Comparison of ENCODE assay signal across 9 cellular contexts in the genomic region with DNA sequence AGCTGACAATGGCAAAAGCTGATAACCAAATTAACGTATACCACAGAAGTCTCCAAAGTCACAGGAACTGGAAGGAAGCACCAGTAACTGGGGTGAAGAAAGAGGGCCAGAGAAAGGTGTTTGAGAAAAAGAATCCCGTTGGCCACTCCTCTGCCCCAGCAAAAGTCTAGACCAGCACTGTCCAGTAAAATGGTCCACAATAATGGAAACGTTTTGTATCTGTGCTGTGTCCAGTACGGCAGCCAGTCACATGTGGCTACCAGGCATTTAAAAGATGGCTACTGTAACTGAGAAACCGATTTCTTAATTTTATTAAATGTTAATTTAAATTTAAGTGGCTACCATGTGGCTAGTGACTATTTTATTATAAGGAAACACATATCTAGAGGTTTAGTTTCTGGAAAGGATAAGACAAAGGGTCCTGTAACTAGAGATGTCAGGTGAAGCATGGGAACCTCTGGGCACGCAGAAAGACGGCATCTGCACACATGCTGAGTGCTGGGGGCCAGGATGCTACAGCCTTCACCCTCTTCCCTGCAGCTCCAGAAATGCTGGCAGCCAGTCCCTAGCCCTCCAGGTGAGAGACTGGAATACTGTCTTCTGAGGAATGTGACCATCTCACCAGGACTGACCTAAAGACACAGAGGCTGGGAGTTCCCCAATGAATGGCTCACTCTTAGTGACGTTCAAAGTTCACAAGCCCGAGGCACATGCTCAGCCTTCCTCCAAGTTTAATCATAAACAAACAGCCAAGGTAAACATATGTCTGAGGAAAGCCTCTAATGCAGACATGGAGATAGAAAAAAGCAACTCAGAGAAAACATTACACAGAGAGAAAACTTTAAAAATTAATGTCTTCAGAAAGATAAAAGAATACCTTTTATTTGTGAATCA. TPM values are rescaled to one million over a fixed set of nuclear protein-coding genes. Genes with fewer than 3 reads are reported as not detected.
DNase-seq lines count a peak whose midpoint lies in the region; ATAC-seq and TF ChIP-seq lines count a peak whose summit lies in the region.
"Had no signal": no experiment of that assay in that cellular context is flagged by ENCODE, and none has a peak within 500 bp of the region (broad histone marks: within the 10 kb centered on the region; RNA-seq: fewer than 3 reads in every experiment).

No MANE protein-coding gene starts in this region.

- no peaks in the 10 kb centered on the region for H3K36me3 ChIP-seq in kidney epithelial cell (ENCODE audit: control insufficient read depth, insufficient read depth, low read length)

- H3K27me3 Mint-ChIP-seq in type B pancreatic cell = no peaks in the 10 kb centered on the region
- H3K27me3 Mint-ChIP-seq in activated CD4-positive, alpha-beta memory T cell treated with anti-CD3 and anti-CD28 coated beads, Interleukin-2, amount 10 ng/mL, durations not matched to agents 7 days and 5 days = no peaks in the 10 kb centered on the region

- TF ChIP-seq CTCF in kidney epithelial cell (IDR thresholded peaks at IDR 0.05; ENCODE audit: insufficient read depth, low read length, poor library complexity, severe bottlenecking) (no peak), type B pancreatic cell (conservative IDR thresholded peaks at IDR 0.05) (no peak), GM20000 (IDR thresholded peaks at IDR 0.05; ENCODE audit: extremely low read depth, missing control alignments) (no peak)

- peak overlapping the region; percentile 77 for H3K27ac Mint-ChIP-seq in type B pancreatic cell
- H3K27ac Mint-ChIP-seq in activated CD4-positive, alpha-beta memory T cell treated with anti-CD3 and anti-CD28 coated beads, Interleukin-2, amount 10 ng/mL, durations not matched to agents 7 days and 5 days = no peak overlapping the region

- POLR2A ChIA-PET in activated CD4-positive, alpha-beta memory T cell treated with anti-CD3 and anti-CD28 coated beads, Interleukin-2, amount 10 ng/mL, durations not matched to agents 7 days and 5 days (lab: Charles Lee) = no interaction called here

- CTCF ChIA-PET in activated CD4-positive, alpha-beta memory T cell treated with anti-CD3 and anti-CD28 coated beads, Interleukin-2, amount 10 ng/mL, durations not matched to agents 7 days and 5 days (lab: Charles Lee) = no interaction called here

- peaks cover 26% of the 10 kb centered on the region for H3K4me1 Mint-ChIP-seq in type B pancreatic cell (ENCODE audit: unreplicated experiment)
- peaks cover 33% of the 10 kb centered on the region for H3K4me1 Mint-ChIP-seq in activated CD4-positive, alpha-beta memory T cell treated with anti-CD3 and anti-CD28 coated beads, Interleukin-2, amount 10 ng/mL, durations not matched to agents 7 days and 5 days

- ATAC-seq in HG03354 (IDR thresholded peaks at IDR 0.05; ENCODE audit: poor library complexity, severe bottlenecking, unreplicated experiment) = no peak

- no peaks in the 10 kb centered on the region for H3K36me3 Mint-ChIP-seq in type B pancreatic cell
- H3K36me3 Mint-ChIP-seq in activated CD4-positive, alpha-beta memory T cell treated with anti-CD3 and anti-CD28 coated beads, Interleukin-2, amount 10 ng/mL, durations not matched to agents 7 days and 5 days (ENCODE audit: low read depth) = peaks cover 4% of the 10 kb centered on the region

- H3K9me3 Mint-ChIP-seq in type B pancreatic cell = no peaks in the 10 kb centered on the region
- H3K9me3 Mint-ChIP-seq in activated CD4-positive, alpha-beta memory T cell treated with anti-CD3 and anti-CD28 coated beads, Interleukin-2, amount 10 ng/mL, durations not matched to agents 7 days and 5 days = no peaks in the 10 kb centered on the region

- no peak overlapping the region for H3K4me3 ChIP-seq in kidney epithelial cell (ENCODE audit: low read depth, low read length)

- DNase-seq in SIG-M5 treated with dmso at 0.1 percent for 504 hours (lab: John Stamatoyannopoulos, UW; ENCODE audit: unreplicated experiment) (peak; percentile 40), SIG-M5 (lab: John Stamatoyannopoulos, UW) (no peak), astrocyte of the hippocampus (ENCODE audit: low read depth, low spot score) (peak; percentile 73), kidney epithelial cell (ENCODE audit: low read depth) (peak; percentile 81), type B pancreatic cell (ENCODE audit: extremely low spot score, unreplicated experiment) (no peak), GM20000 (ENCODE audit: low spot score) (no peak)
- no peak for DNase-seq in activated CD4-positive, alpha-beta memory T cell treated with anti-CD3 and anti-CD28 coated beads, Interleukin-2, amount 10 ng/mL, durations not matched to agents 7 days and 5 days
- DNase-seq: activated naive CD4-positive, alpha-beta T cell treated with anti-CD3 and anti-CD28 coated beads, Interleukin-2, amount 50 U/mL, for 16 hours had no signal

- no peaks in the 10 kb centered on the region for H3K27me3 ChIP-seq in kidney epithelial cell (ENCODE audit: control insufficient read depth, insufficient read depth, low read length)

- peak overlapping the region; percentile 30 for H3K4me3 Mint-ChIP-seq in type B pancreatic cell
- H3K4me3 Mint-ChIP-seq in activated CD4-positive, alpha-beta memory T cell treated with anti-CD3 and anti-CD28 coated beads, Interleukin-2, amount 10 ng/mL, durations not matched to agents 7 days and 5 days = no peak overlapping the region

RNA-seq across cellular contexts. Expression of a gene that starts 50.7 kb away (rescaled TPM):
- 138 and 156 TPM in 2 replicates for total RNA-seq in kidney epithelial cell
- 54.8 and 57.2 TPM in 2 replicates for total RNA-seq in type B pancreatic cell (ENCODE audit: low replicate concordance)
- total RNA-seq in activated CD4-positive, alpha-beta memory T cell treated with anti-CD3 and anti-CD28 coated beads, Interleukin-2, amount 10 ng/mL, durations not matched to agents 7 days and 5 days = 100 to 1,000 TPM; 204 to 205 TPM

Comparison
In these comparisons a context has a peak if more than half of its experiments do, and no peak if none do; other contexts are left out.
1. DNase-seq: peak in SIG-M5 treated with dmso at 0.1 percent for 504 hours (single experiment), astrocyte of the hippocampus (single experiment) and kidney epithelial cell (single experiment); none in SIG-M5 (single experiment), type B pancreatic cell (single experiment), GM20000 (single experiment) and activated CD4-positive, alpha-beta memory T cell treated with anti-CD3 and anti-CD28 coated beads, Interleukin-2, amount 10 ng/mL, durations not matched to agents 7 days and 5 days (single experiment).